In the genomic region with DNA sequence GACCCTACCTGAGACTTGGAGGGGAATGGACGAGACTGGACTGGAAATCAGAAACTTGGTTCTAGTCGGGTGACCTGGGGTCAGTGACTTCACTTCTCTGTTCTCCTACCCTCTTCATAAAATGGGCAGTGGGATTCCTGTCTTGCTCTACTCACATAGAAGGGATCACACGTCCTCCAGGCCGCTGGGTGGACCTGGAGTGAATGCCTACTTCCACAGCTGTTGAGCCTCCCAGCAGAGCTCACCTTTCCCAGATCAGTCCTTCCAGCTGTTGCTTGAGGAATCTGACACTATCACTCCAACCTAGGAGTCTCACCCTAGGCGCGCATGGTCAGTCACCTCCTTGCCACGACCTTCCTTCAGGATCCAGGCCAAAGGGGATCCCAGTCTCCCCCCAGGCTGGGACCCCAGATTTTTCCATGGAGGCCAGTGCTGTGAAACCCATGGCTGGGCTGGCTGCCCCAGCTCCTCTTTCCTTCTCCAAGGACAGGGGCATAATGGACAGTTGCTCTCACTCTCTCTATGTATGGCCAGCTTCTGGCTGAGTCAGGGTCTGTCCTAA, we compare ENCODE assay signal across 12 cellular contexts. TPM values are rescaled to one million over a fixed set of nuclear protein-coding genes. Genes with fewer than 3 reads are reported as not detected.
DNase-seq lines count a peak whose midpoint lies in the region; ATAC-seq and TF ChIP-seq lines count a peak whose summit lies in the region.
"Had no signal": no experiment of that assay in that cellular context is flagged by ENCODE, and none has a peak within 500 bp of the region (broad histone marks: within the 10 kb centered on the region; RNA-seq: fewer than 3 reads in every experiment).

No MANE protein-coding gene starts in this region.

- H4K20me1 ChIP-seq in GM23338 (replicated peaks; ENCODE audit: insufficient read depth): no peaks in the 10 kb centered on the region; the same call in 1 of the 2 replicates

- H3K4me3 Mint-ChIP-seq in GM23338: peak overlapping the region; percentile 71
- H3K4me3 Mint-ChIP-seq: stimulated activated naive CD8-positive, alpha-beta T cell treated with anti-CD3 and anti-CD28 coated beads, Interleukin-15, Interleukin-2, amounts not matched to agents 100 ng/mL and 50 ng/mL, for 24 hours had no signal

- H3K36me3 ChIP-seq in GM23338 (ENCODE audit: insufficient read depth) (no peaks in the 10 kb centered on the region), kidney epithelial cell (ENCODE audit: control insufficient read depth, insufficient read depth, low read length) (no peaks in the 10 kb centered on the region)

- peak overlapping the region; percentile 97 for H2AFZ ChIP-seq in GM23338

- H3K27ac Mint-ChIP-seq in GM23338: no peak overlapping the region
- H3K27ac Mint-ChIP-seq: immature natural killer cell; stimulated activated naive CD8-positive, alpha-beta T cell treated with anti-CD3 and anti-CD28 coated beads, Interleukin-15, Interleukin-2, amounts not matched to agents 100 ng/mL and 50 ng/mL, for 24 hours had no signal

- H3K4me1 Mint-ChIP-seq in GM23338: peaks cover 27% of the 10 kb centered on the region

- ATAC-seq in GM23338: no peak

- in situ Hi-C loops in G401 (cut with HindIII; ENCODE audit: low sequenced_read_pairs): no loop called here

- H3K36me3 Mint-ChIP-seq in GM23338 (ENCODE audit: low read depth): no peaks in the 10 kb centered on the region
- H3K36me3 Mint-ChIP-seq: immature natural killer cell had no signal

- H3K4me1 ChIP-seq in GM23338 (ENCODE audit: insufficient read depth): peaks cover 15% of the 10 kb centered on the region

- TF ChIP-seq CTCF in GM23338 (conservative IDR thresholded peaks at IDR 0.05; ENCODE audit: low read depth in 2 of 2) (no peak), choroid plexus epithelial cell (conservative IDR thresholded peaks at IDR 0.05; ENCODE audit: low read depth, low read length) (no peak), kidney epithelial cell (IDR thresholded peaks at IDR 0.05; ENCODE audit: insufficient read depth, low read length, poor library complexity, severe bottlenecking) (no peak)

- peaks cover 33% of the 10 kb centered on the region for H3K27me3 Mint-ChIP-seq in GM23338 (ENCODE audit: insufficient read depth, low read depth, poor library complexity)

- H3F3A ChIP-seq in GM23338 (replicated peaks; ENCODE audit: low read depth): peaks cover 7% of the 10 kb centered on the region

- H3K9me3 Mint-ChIP-seq in GM23338: peaks cover 3% of the 10 kb centered on the region; the same call in 1 of the 3 replicates
- H3K9me3 Mint-ChIP-seq: immature natural killer cell; stimulated activated naive CD8-positive, alpha-beta T cell treated with anti-CD3 and anti-CD28 coated beads, Interleukin-15, Interleukin-2, amounts not matched to agents 100 ng/mL and 50 ng/mL, for 24 hours had no signal

- H3K4me2 ChIP-seq in GM23338: peak overlapping the region; percentile 98

- H3K4me3 ChIP-seq in GM23338 (peak overlapping the region; percentile 77), choroid plexus epithelial cell (ENCODE audit: low read depth, low read length) (peak overlapping the region; percentile 61), kidney epithelial cell (ENCODE audit: low read depth, low read length) (peak overlapping the region; percentile 35), skeletal muscle cell (ENCODE audit: low read depth, low read length) (peak overlapping the region; percentile 47)

- no peaks in the 10 kb centered on the region for H3K79me2 ChIP-seq in GM23338 (replicated peaks; ENCODE audit: insufficient read depth)

- no peaks in the 10 kb centered on the region for H3K9me2 ChIP-seq in GM23338 (ENCODE audit: insufficient read depth)

- no peak overlapping the region for H3K27ac ChIP-seq in GM23338 (ENCODE audit: low read depth)

- H3K27me3 ChIP-seq in GM23338 (ENCODE audit: insufficient read depth) (peaks cover 65% of the 10 kb centered on the region), kidney epithelial cell (ENCODE audit: control insufficient read depth, insufficient read depth, low read length) (peaks cover 6% of the 10 kb centered on the region)

- DNase-seq in GM23338 (ENCODE audit: low spot score): no peak
- no peak for DNase-seq in choroid plexus epithelial cell (ENCODE audit: low read depth)
- DNase-seq in kidney epithelial cell (ENCODE audit: low read depth): no peak
- no peak for DNase-seq in skeletal muscle cell (ENCODE audit: low read depth)
- DNase-seq in activated CD4-positive, alpha-beta T cell treated with anti-CD3 and anti-CD28 coated beads for 1 hour: no peak
- DNase-seq in NCI-H1694 treated with DMSO at 0.1 percent for 48 hours (lab: John Stamatoyannopoulos, UW): no peak
- DNase-seq in G401 (ENCODE audit: low spot score): no peak
- DNase-seq in hippocampal formation (lab: John Stamatoyannopoulos, UW): no peak
- DNase-seq: immature natural killer cell, NCI-H1048 had no signal

TF ChIP-seq in GM23338, 12 proteins besides CTCF, POLR2A, EP300 and RAD21:
- no peak for TF ChIP-seq STAT1 (IDR thresholded peaks at IDR 0.05; ENCODE audit: unreplicated experiment)
- TF ChIP-seq, protein P1, sequence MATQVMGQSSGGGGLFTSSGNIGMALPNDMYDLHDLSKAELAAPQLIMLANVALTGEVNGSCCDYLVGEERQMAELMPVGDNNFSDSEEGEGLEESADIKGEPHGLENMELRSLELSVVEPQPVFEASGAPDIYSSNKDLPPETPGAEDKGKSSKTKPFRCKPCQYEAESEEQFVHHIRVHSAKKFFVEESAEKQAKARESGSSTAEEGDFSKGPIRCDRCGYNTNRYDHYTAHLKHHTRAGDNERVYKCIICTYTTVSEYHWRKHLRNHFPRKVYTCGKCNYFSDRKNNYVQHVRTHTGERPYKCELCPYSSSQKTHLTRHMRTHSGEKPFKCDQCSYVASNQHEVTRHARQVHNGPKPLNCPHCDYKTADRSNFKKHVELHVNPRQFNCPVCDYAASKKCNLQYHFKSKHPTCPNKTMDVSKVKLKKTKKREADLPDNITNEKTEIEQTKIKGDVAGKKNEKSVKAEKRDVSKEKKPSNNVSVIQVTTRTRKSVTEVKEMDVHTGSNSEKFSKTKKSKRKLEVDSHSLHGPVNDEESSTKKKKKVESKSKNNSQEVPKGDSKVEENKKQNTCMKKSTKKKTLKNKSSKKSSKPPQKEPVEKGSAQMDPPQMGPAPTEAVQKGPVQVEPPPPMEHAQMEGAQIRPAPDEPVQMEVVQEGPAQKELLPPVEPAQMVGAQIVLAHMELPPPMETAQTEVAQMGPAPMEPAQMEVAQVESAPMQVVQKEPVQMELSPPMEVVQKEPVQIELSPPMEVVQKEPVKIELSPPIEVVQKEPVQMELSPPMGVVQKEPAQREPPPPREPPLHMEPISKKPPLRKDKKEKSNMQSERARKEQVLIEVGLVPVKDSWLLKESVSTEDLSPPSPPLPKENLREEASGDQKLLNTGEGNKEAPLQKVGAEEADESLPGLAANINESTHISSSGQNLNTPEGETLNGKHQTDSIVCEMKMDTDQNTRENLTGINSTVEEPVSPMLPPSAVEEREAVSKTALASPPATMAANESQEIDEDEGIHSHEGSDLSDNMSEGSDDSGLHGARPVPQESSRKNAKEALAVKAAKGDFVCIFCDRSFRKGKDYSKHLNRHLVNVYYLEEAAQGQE (IDR thresholded peaks at IDR 0.05; ENCODE audit: unreplicated experiment): no peak
- TF ChIP-seq POLR2AphosphoS5 (IDR thresholded peaks at IDR 0.05; ENCODE audit: low read depth): no peak
- peak; percentile 23 for TF ChIP-seq EZH2 (IDR thresholded peaks at IDR 0.05; ENCODE audit: low read depth, unreplicated experiment)
- TF ChIP-seq ZNF114 (CRISPR knock-in tag; IDR thresholded peaks at IDR 0.05): no peak

RNA-seq across cellular contexts. Expression of a gene that starts 0.6 kb away (rescaled TPM):
- 0.28 and 0.62 TPM in 2 replicates for total RNA-seq in GM23338 (2014; rRNA removed; shearing (Covaris generic))
- polyA plus RNA-seq in GM23338 (2016; fragmentation: Nextera tagmentation; extraction: Ambion mirVana): 0.23 TPM in 1 of 2 replicates, not detected in the other
- 4.7 and 9.7 TPM in 2 replicates for total RNA-seq in kidney epithelial cell
- total RNA-seq in G401 (2014; rRNA removed; shearing (Covaris generic)): 1.8 and 2.9 TPM in 2 replicates

RNA-seq across cellular contexts. Expression of a gene that starts 20.0 kb away (rescaled TPM):
- 0.27 and 1.7 TPM in 2 replicates for total RNA-seq in GM23338 (2014; rRNA removed; shearing (Covaris generic))
- 0.27 and 0.42 TPM in 2 replicates for polyA plus RNA-seq in GM23338 (2016; fragmentation: Nextera tagmentation; extraction: Ambion mirVana)
- total RNA-seq in kidney epithelial cell: not detected in 2 replicates
- not detected in 2 replicates for total RNA-seq in G401 (2014; rRNA removed; shearing (Covaris generic))
- polyA plus RNA-seq: aorta, immature natural killer cell had no signal

RNA-seq across cellular contexts. Expression of a gene that starts 43.6 kb away (rescaled TPM):
- 7.5 and 7.8 TPM in 2 replicates for total RNA-seq in GM23338 (2014; rRNA removed; shearing (Covaris generic))
- 2.4 and 2.6 TPM in 2 replicates for polyA plus RNA-seq in GM23338 (2016; fragmentation: Nextera tagmentation; extraction: Ambion mirVana)
- total RNA-seq in kidney epithelial cell: 14.0 and 15.1 TPM in 2 replicates
- 1.6 and 3.0 TPM in 2 replicates for total RNA-seq in G401 (2014; rRNA removed; shearing (Covaris generic))

RNA-seq across cellular contexts. Expression of a gene that starts 59.4 kb away (rescaled TPM):
- total RNA-seq in GM23338 (2014; rRNA removed; shearing (Covaris generic)): 4.1 and 5.2 TPM in 2 replicates
- 1.1 and 1.4 TPM in 2 replicates for polyA plus RNA-seq in GM23338 (2016; fragmentation: Nextera tagmentation; extraction: Ambion mirVana)
- 2.1 and 2.6 TPM in 2 replicates for total RNA-seq in kidney epithelial cell
- total RNA-seq in G401 (2014; rRNA removed; shearing (Covaris generic)): 11.1 and 12.8 TPM in 2 replicates
